1 cellular context compared by ENCODE assay signal in genomic region chr9:87630266-87630665, GRCh38.
TF ChIP-seq lines count a peak whose summit lies in the region.

No MANE protein-coding gene starts in this region.

TF ChIP-seq in GM12878, 131 proteins besides CTCF, POLR2A, EP300 and RAD21 (continued from another document):
- TF ChIP-seq MLLT1 (IDR thresholded peaks at IDR 0.05) (no peak), IKZF1 (conservative IDR thresholded peaks at IDR 0.05) (no peak), NR2C1 (IDR thresholded peaks at IDR 0.05) (no peak), FOXM1 (IDR thresholded peaks at IDR 0.05; ENCODE audit: low read depth, low read length) (no peak), EZH2 (IDR thresholded peaks at IDR 0.05; ENCODE audit: borderline replicate concordance, control insufficient read depth, low read depth, low read length) (no peak), TAF1 (IDR thresholded peaks at IDR 0.05; ENCODE audit: borderline replicate concordance, low read depth, low read length) (no peak)
